In genomic region chr10:98920362-98920761, GRCh38 we compare ENCODE assay signal across 15 cellular contexts.
DNase-seq lines count a peak whose midpoint lies in the region; ATAC-seq, FAIRE-seq and TF ChIP-seq lines count a peak whose summit lies in the region.
"Had no signal": no experiment of that assay in that cellular context is flagged by ENCODE, and none has a peak within 500 bp of the region (broad histone marks: within the 10 kb centered on the region; RNA-seq: fewer than 3 reads in every experiment).

No MANE protein-coding gene starts in this region.

- no peaks in the 10 kb centered on the region for H3K9me1 ChIP-seq in K562 (ENCODE audit: control insufficient read depth, insufficient read depth, low read length)

- no peak for TF ChIP-seq EP300 in K562 (IDR thresholded peaks at IDR 0.05; ENCODE audit: low read length)

- H3K36me3 ChIP-seq in left ventricle myocardium inferior = no peaks in the 10 kb centered on the region
- H3K36me3 ChIP-seq in K562 (ENCODE audit: control insufficient read depth, insufficient read depth, low read length) = no peaks in the 10 kb centered on the region
- no peaks in the 10 kb centered on the region for H3K36me3 ChIP-seq in hepatocyte (replicated peaks; ENCODE audit: insufficient read depth, low read depth)
- H3K36me3 ChIP-seq: BLaER1 treated with 17β-estradiol and CSF1 and Interleukin-3, amounts not matched to agents 10 nM and 100 nM; HAP-1 had no signal

- peak overlapping the region; percentile 25 for H3K27ac ChIP-seq in left ventricle myocardium inferior (replicated peaks)
- no peak overlapping the region for H3K27ac ChIP-seq in right cardiac atrium (ENCODE audit: low read length)
- H3K27ac ChIP-seq in K562 (ENCODE audit: extremely low read depth, low read depth, low read length) = peak overlapping the region; percentile 51
- H3K27ac ChIP-seq in hepatocyte = peak overlapping the region; percentile 51
- H3K27ac ChIP-seq: BLaER1 treated with 17β-estradiol and CSF1 and Interleukin-3, amounts not matched to agents 10 nM and 100 nM had no signal

- H3K4me3 ChIP-seq in left ventricle myocardium inferior (no peak overlapping the region), right cardiac atrium (ENCODE audit: low read length) (no peak overlapping the region), K562 (no peak overlapping the region), hepatocyte (no peak overlapping the region)
- H3K4me3 ChIP-seq: BLaER1 treated with 17β-estradiol and CSF1 and Interleukin-3, amounts not matched to agents 10 nM and 100 nM; GM12878; HAP-1 had no signal

- intact Hi-C loops in left ventricle myocardium inferior (cut with micrococcal nuclease) (no loop called here), right cardiac atrium (cut with DNase I) (no loop called here), K562 (cut with micrococcal nuclease) (no loop called here)

- peak overlapping the region; percentile 90 for H2AFZ ChIP-seq in K562 (ENCODE audit: low read depth, low read length)
- no peak overlapping the region for H2AFZ ChIP-seq in hepatocyte

- CTCF ChIA-PET in K562 (lab: Yijun Ruan, JAX; ENCODE audit: low intra/inter-chr PET ratio) = no interaction called here

- H4K20me1 ChIP-seq in K562 (replicated peaks; ENCODE audit: control insufficient read depth, insufficient read depth, low read length) = no peaks in the 10 kb centered on the region
- H4K20me1 ChIP-seq in hepatocyte (ENCODE audit: insufficient read depth, poor library complexity, severe bottlenecking) = no peaks in the 10 kb centered on the region
- H4K20me1 ChIP-seq: BLaER1 treated with 17β-estradiol and CSF1 and Interleukin-3, amounts not matched to agents 10 nM and 100 nM had no signal

- DNase-seq in left ventricle myocardium inferior (no peak), right cardiac atrium (no peak), K562 (ENCODE audit: extremely low read depth in 1 of 4, low spot score in 3 of 4) (peak in 1 of 4 experiments; percentile 14), hepatocyte (ENCODE audit: low spot score) (no peak), NCI-H2196 (lab: John Stamatoyannopoulos, UW; ENCODE audit: unreplicated experiment) (no peak), activated T-cell treated with anti-CD3 and anti-CD28 coated beads for 4 hours (no peak)
- DNase-seq: 8988T; CD4-positive, CD25-positive, alpha-beta regulatory T cell; DMS79 had no signal

- H3K27me3 ChIP-seq in left ventricle myocardium inferior (ENCODE audit: low read depth) (no peaks in the 10 kb centered on the region), right cardiac atrium (ENCODE audit: control insufficient read depth, insufficient read depth) (no peaks in the 10 kb centered on the region), K562 (ENCODE audit: control insufficient read depth in 2 of 2, insufficient read depth in 2 of 2, low read length in 2 of 2) (no peaks in the 10 kb centered on the region), hepatocyte (no peaks in the 10 kb centered on the region)
- H3K27me3 ChIP-seq: BLaER1 treated with 17β-estradiol and CSF1 and Interleukin-3, amounts not matched to agents 10 nM and 100 nM had no signal

- POLR2A ChIA-PET in K562 (lab: Yijun Ruan, JAX) = interaction anchor here (0.5 to 1.9 kb wide), 3 partner anchors 10 to 297 kb away, joined by 3 to 5 read pairs (median 3); no protein-coding TSS in a partner anchor

- no peak for ATAC-seq in right cardiac atrium
- peak; percentile 58 for ATAC-seq in K562
- ATAC-seq in HG02759 (IDR thresholded peaks at IDR 0.05; ENCODE audit: unreplicated experiment) = no peak
- no peak for ATAC-seq in HG02970 (IDR thresholded peaks at IDR 0.05; ENCODE audit: low FRiP score, unreplicated experiment)
- ATAC-seq: GM12878 had no signal

- no peaks in the 10 kb centered on the region for H3K9me2 ChIP-seq in hepatocyte (replicated peaks; ENCODE audit: insufficient read depth)

- no TSS peak for BruUV-seq in K562 (replicated peaks; lab: Mats Ljungman, UMichigan)

- H3K4me1 ChIP-seq in left ventricle myocardium inferior = no peaks in the 10 kb centered on the region
- no peaks in the 10 kb centered on the region for H3K4me1 ChIP-seq in right cardiac atrium (ENCODE audit: control insufficient read depth, insufficient read depth, low read length)
- H3K4me1 ChIP-seq in K562 (replicated peaks in 1 of 2; ENCODE audit: control insufficient read depth in 2 of 2, insufficient read depth in 2 of 2, low read length in 2 of 2) = peaks cover 3 to 37% of the 10 kb centered on the region in 2 experiments; a peak in 3 of 5 replicates
- H3K4me1 ChIP-seq in hepatocyte (ENCODE audit: insufficient read depth) = peaks cover 5% of the 10 kb centered on the region
- H3K4me1 ChIP-seq: BLaER1 treated with 17β-estradiol and CSF1 and Interleukin-3, amounts not matched to agents 10 nM and 100 nM; HAP-1 had no signal

- H3K9me3 ChIP-seq in left ventricle myocardium inferior (replicated peaks) (no peaks in the 10 kb centered on the region), right cardiac atrium (ENCODE audit: control insufficient read depth, low read length) (no peaks in the 10 kb centered on the region), K562 (replicated peaks; ENCODE audit: control insufficient read depth, insufficient read depth, low read depth, low read length) (no peaks in the 10 kb centered on the region), hepatocyte (ENCODE audit: low read depth) (no peaks in the 10 kb centered on the region)
- H3K9me3 ChIP-seq: BLaER1 treated with 17β-estradiol and CSF1 and Interleukin-3, amounts not matched to agents 10 nM and 100 nM; HAP-1 had no signal

- no peak for FAIRE-seq in K562 (lab: Jason Lieb, UNC)
- FAIRE-seq: GM12878, H1 had no signal

- TF ChIP-seq POLR2A in K562 (conservative IDR thresholded peaks at IDR 0.05) = no peak

- TF ChIP-seq RAD21 in K562 (CRISPR knock-in tag; conservative IDR thresholded peaks at IDR 0.05 in 1 of 2, IDR thresholded peaks at IDR 0.05 in 1 of 2) = no peak

- H3K79me2 ChIP-seq in K562 (ENCODE audit: control insufficient read depth, insufficient read depth, low read length) = no peaks in the 10 kb centered on the region
- no peaks in the 10 kb centered on the region for H3K79me2 ChIP-seq in hepatocyte

- H3K9ac ChIP-seq in K562 (ENCODE audit: insufficient read depth in 1 of 2, low read depth in 2 of 2, low read length in 2 of 2) = no peak overlapping the region; a peak in 1 of 4 replicates
- H3K9ac ChIP-seq: BLaER1 treated with 17β-estradiol and CSF1 and Interleukin-3, amounts not matched to agents 10 nM and 100 nM had no signal

- in situ Hi-C loops in K562 (cut with MboI) = no loop called here

- H3K4me2 ChIP-seq in K562 (ENCODE audit: insufficient read depth, low read length) (peak overlapping the region; percentile 71; the same call in 1 of the 2 replicates), hepatocyte (no peak overlapping the region)
- H3K4me2 ChIP-seq: BLaER1 treated with 17β-estradiol and CSF1 and Interleukin-3, amounts not matched to agents 10 nM and 100 nM had no signal

- no peak for TF ChIP-seq CTCF in left ventricle myocardium inferior (IDR thresholded peaks at IDR 0.05; ENCODE audit: borderline replicate concordance)
- no peak for TF ChIP-seq CTCF in K562 (IDR thresholded peaks at IDR 0.05 in 2 of 3, conservative IDR thresholded peaks at IDR 0.05 in 1 of 3; ENCODE audit: insufficient read depth in 2 of 3, low read depth in 1 of 3, low read length in 3 of 3)
- no peak for TF ChIP-seq CTCF in hepatocyte (IDR thresholded peaks at IDR 0.05; ENCODE audit: poor library complexity)

TF ChIP-seq in K562, 482 proteins besides CTCF, POLR2A, EP300 and RAD21 (continues in another document):
- no peak for TF ChIP-seq ILK (tag; IDR thresholded peaks at IDR 0.05; ENCODE audit: borderline replicate concordance, low read depth)
- TF ChIP-seq NFE2 (IDR thresholded peaks at IDR 0.05; ENCODE audit: low read depth) = no peak
- TF ChIP-seq TRIM28 (IDR thresholded peaks at IDR 0.05) = no peak
- no peak for TF ChIP-seq CHD4 (IDR thresholded peaks at IDR 0.05; ENCODE audit: insufficient read depth, insufficient replicate concordance, low read depth, low read length, poor library complexity, severe bottlenecking)
- TF ChIP-seq SRSF9 (IDR thresholded peaks at IDR 0.05; ENCODE audit: borderline replicate concordance, low read depth, low read length) = no peak
- no peak for TF ChIP-seq NCOA1 (IDR thresholded peaks at IDR 0.05; ENCODE audit: low read depth)
- no peak for TF ChIP-seq HLTF (IDR thresholded peaks at IDR 0.05)
- TF ChIP-seq SUPT5H (IDR thresholded peaks at IDR 0.05) = no peak
- no peak for TF ChIP-seq HES1 (IDR thresholded peaks at IDR 0.05; ENCODE audit: low read depth)
